ENCODE assay signal across 1 cellular context in genomic region chr1:225642177-225642576, GRCh38.
TF ChIP-seq lines count a peak whose summit lies in the region.

No MANE protein-coding gene starts in this region.

TF ChIP-seq in IMR-90, 13 proteins besides CTCF, POLR2A, EP300 and RAD21 (continued from another document):
- TF ChIP-seq ELK1 (IDR thresholded peaks at IDR 0.05; ENCODE audit: borderline replicate concordance, low read depth, low read length), result no peak
- TF ChIP-seq RCOR1 (IDR thresholded peaks at IDR 0.05; ENCODE audit: insufficient replicate concordance, low read length), result no peak
- no peak for TF ChIP-seq NFE2L2 (IDR thresholded peaks at IDR 0.05; ENCODE audit: low read depth, low read length)
- no peak for TF ChIP-seq MAZ (IDR thresholded peaks at IDR 0.05; ENCODE audit: borderline replicate concordance, low read depth, low read length)
- TF ChIP-seq BHLHE40 (IDR thresholded peaks at IDR 0.05; ENCODE audit: low read depth, low read length), result no peak
